ENCODE assay signal across 10 cellular contexts in the genomic region with DNA sequence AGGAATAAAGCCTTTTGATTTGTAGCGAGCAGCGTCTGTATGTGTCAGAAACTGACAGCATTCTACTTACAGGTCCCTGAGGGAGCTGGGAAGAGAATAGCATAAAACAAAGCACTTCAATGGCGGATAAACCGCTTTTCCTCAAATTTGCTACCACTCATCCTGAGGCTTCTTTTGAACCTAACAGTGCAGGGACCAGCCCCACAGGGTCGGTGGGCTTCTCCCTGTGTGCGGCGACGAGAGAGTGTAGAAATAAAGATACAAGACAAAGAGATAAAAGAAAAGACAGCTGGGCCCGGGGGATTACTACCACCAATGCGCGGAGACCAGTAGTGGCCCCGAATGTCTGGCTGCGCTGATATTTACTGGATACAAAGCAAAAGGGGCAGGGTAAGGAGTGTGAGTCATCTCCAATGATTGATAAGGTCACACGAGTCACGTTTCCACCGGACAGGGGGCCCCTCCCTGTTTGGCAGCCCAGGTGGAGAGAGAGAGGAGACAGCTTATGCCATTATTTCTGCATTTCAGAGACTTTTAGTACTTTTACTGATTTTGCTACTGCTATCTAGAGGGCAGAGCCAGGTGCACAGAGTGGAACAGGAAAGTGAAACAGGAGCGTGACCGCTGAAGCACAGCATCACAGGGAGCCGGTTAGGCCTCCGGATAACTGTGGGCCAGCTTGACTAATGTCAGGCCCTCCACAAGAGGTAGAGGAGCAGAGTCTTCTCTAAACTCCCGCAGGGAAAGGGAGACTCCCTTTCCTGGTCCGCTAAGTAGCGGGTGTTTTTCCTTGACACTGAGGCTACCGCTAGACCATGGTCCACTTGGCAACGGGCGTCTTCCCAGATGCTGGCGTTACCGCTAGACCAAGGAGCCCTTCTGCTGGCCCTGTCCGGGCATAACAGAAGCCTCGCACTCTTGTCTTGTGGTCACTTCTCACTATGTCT. TPM values are rescaled to one million over a fixed set of nuclear protein-coding genes. Genes with fewer than 3 reads are reported as not detected.
A peak's percentile ranks its signal among the peaks of the same experiment; 100 is the strongest.
DNase-seq lines count a peak whose midpoint lies in the region; ATAC-seq and TF ChIP-seq lines count a peak whose summit lies in the region.
"Not testable (repeated sequence)": the region's sequence is repeated elsewhere in the genome, so short reads cannot be mapped to it uniquely, and the experiment has no call there.
"Had no signal": no experiment of that assay in that cellular context is flagged by ENCODE, and none has a peak within 500 bp of the region (broad histone marks: within the 10 kb centered on the region; RNA-seq: fewer than 3 reads in every experiment).

No MANE protein-coding gene starts in this region.

- H3K27me3 Mint-ChIP-seq in CD4-positive, alpha-beta memory T cell; T-helper 17 cell; activated T-helper 17 cell treated with anti-CD3 and anti-CD28 coated beads, Interleukin-2, amount 50 U/mL, for 72 hours: not testable (repeated sequence)

- H2AFZ ChIP-seq in KMS-11 (ENCODE audit: low read depth) = not testable (repeated sequence)

- not testable (repeated sequence) for ATAC-seq in T-helper 17 cell; activated T-helper 17 cell treated with anti-CD3 and anti-CD28 coated beads, Interleukin-2, amount 50 U/mL, for 72 hours (replicated peaks)

- H3K36me3 ChIP-seq in CD4-positive, alpha-beta memory T cell (ENCODE audit: insufficient read depth, low read length); KMS-11 (ENCODE audit: insufficient read depth); ovary: not testable (repeated sequence)
- H3K36me3 ChIP-seq in suprapubic skin = peaks cover 45% of the 10 kb centered on the region

- peaks cover 26% of the 10 kb centered on the region for H3K79me2 ChIP-seq in KMS-11 (ENCODE audit: insufficient read depth, low read depth)

- not testable (repeated sequence) for TF ChIP-seq CTCF in KMS-11 (conservative IDR thresholded peaks at IDR 0.05; ENCODE audit: low read depth, low read length); ovary (IDR thresholded peaks at IDR 0.05); suprapubic skin (IDR thresholded peaks at IDR 0.05)

- H3K9me3 Mint-ChIP-seq in CD4-positive, alpha-beta memory T cell = peaks cover 0 to 19% (median 0%) of the 10 kb centered on the region in 8 donors
- not testable (repeated sequence) for H3K9me3 Mint-ChIP-seq in activated T-helper 17 cell treated with anti-CD3 and anti-CD28 coated beads, Interleukin-2, amount 50 U/mL, for 72 hours

- peak overlapping the region; percentile 99 to 100 (median 100) for H3K27ac Mint-ChIP-seq in CD4-positive, alpha-beta memory T cell
- H3K27ac Mint-ChIP-seq in T-helper 17 cell = peak overlapping the region; percentile 99
- H3K27ac Mint-ChIP-seq in activated T-helper 17 cell treated with anti-CD3 and anti-CD28 coated beads, Interleukin-2, amount 50 U/mL, for 72 hours = peak overlapping the region; percentile 100

- POLR2A ChIA-PET in CD4-positive, alpha-beta memory T cell (lab: Charles Lee; ENCODE audit: partially characterized antibody) = interaction anchor here (0.6 to 6.6 kb wide), 20 partner anchors 10 to 764 kb away, joined by 3 to 134 read pairs (median 7); a partner anchor contains a TSS

- peaks cover 38% of the 10 kb centered on the region for H3K4me1 ChIP-seq in CD4-positive, alpha-beta memory T cell (ENCODE audit: insufficient read depth, low read length)
- H3K4me1 ChIP-seq in KMS-11 (ENCODE audit: low read depth, poor library complexity, severe bottlenecking) (peaks cover 52% of the 10 kb centered on the region), suprapubic skin (peaks cover 57% of the 10 kb centered on the region)
- not testable (repeated sequence) for H3K4me1 ChIP-seq in ovary (ENCODE audit: insufficient read depth)

- peak overlapping the region; percentile 99 for H3K9ac ChIP-seq in KMS-11

- 69 to 76% (median 73%) methylated on average over 30 of the region's 30 CpGs for whole genome bisulfite sequencing in ovary, 3 donors
- WGBS in suprapubic skin = 66% methylated on average over 30 of the region's 30 CpGs

- H3K27ac ChIP-seq in CD4-positive, alpha-beta memory T cell (ENCODE audit: low read depth, low read length) = peak overlapping the region; percentile 100
- H3K27ac ChIP-seq in KMS-11 = peak overlapping the region; percentile 98
- peak overlapping the region; percentile 99 for H3K27ac ChIP-seq in ovary
- H3K27ac ChIP-seq in suprapubic skin = peak overlapping the region; percentile 100

- peaks cover 29 to 61% (median 40%) of the 10 kb centered on the region in 4 donors for H3K4me1 Mint-ChIP-seq in CD4-positive, alpha-beta memory T cell
- H3K4me1 Mint-ChIP-seq in T-helper 17 cell = peaks cover 56% of the 10 kb centered on the region
- peaks cover 24% of the 10 kb centered on the region for H3K4me1 Mint-ChIP-seq in activated T-helper 17 cell treated with anti-CD3 and anti-CD28 coated beads, Interleukin-2, amount 50 U/mL, for 72 hours

- not testable (repeated sequence) for H4K20me1 ChIP-seq in KMS-11 (ENCODE audit: insufficient read depth)

- not testable (repeated sequence) for H3K27me3 ChIP-seq in CD4-positive, alpha-beta memory T cell (ENCODE audit: insufficient read depth, low read length); KMS-11 (ENCODE audit: insufficient read depth, low read depth); ovary; suprapubic skin

- not testable (repeated sequence) for H3K9me3 ChIP-seq in CD4-positive, alpha-beta memory T cell (ENCODE audit: control insufficient read depth in 1 of 2, low read length in 2 of 2); T-helper 17 cell (ENCODE audit: control insufficient read depth, low read length, poor library complexity, severe bottlenecking); ovary; suprapubic skin

- intact Hi-C loops in CD4-positive, alpha-beta memory T cell (cut with micrococcal nuclease) = not testable (repeated sequence)
- intact Hi-C loops in ovary (cut with DNase I) = loop anchor here in 1 of 4 donors (10.0 kb wide), 1 partner anchor 88 kb away; a partner anchor contains a TSS

- TF ChIP-seq POLR2A in ovary (IDR thresholded peaks at IDR 0.05) = not testable (repeated sequence)
- TF ChIP-seq POLR2A in suprapubic skin (IDR thresholded peaks at IDR 0.05) = peak in 1 of 2 donors; percentile 52

- H3K36me3 Mint-ChIP-seq in CD4-positive, alpha-beta memory T cell = peaks cover 34 to 63% of the 10 kb centered on the region in 2 donors
- peaks cover 27% of the 10 kb centered on the region for H3K36me3 Mint-ChIP-seq in T-helper 17 cell (ENCODE audit: low read depth)
- peaks cover 84% of the 10 kb centered on the region for H3K36me3 Mint-ChIP-seq in activated T-helper 17 cell treated with anti-CD3 and anti-CD28 coated beads, Interleukin-2, amount 50 U/mL, for 72 hours (ENCODE audit: low read depth)

- not testable (repeated sequence) for H3K4me3 ChIP-seq in CD4-positive, alpha-beta memory T cell (ENCODE audit: low read length in 2 of 2); KMS-11 (IDR thresholded peaks at IDR 0.05; ENCODE audit: insufficient read depth, low read depth, low read length)
- H3K4me3 ChIP-seq in ovary (peak overlapping the region; percentile 97), suprapubic skin (peak overlapping the region; percentile 98)

- peak; percentile 35 to 76 (median 49) for DNase-seq in CD4-positive, alpha-beta memory T cell
- DNase-seq in T-helper 17 cell (peak in 1 of 3 donors; percentile 39), dermis blood vessel endothelial cell (peak; percentile 79), islet precursor cell (peak; percentile 69), ovary (peak in 1 of 5 donors; percentile 56), suprapubic skin (ENCODE audit: low spot score in 2 of 2) (peak in 1 of 2 donors; percentile 83)

- TF ChIP-seq EP300 in ovary (IDR thresholded peaks at IDR 0.05); suprapubic skin (IDR thresholded peaks at IDR 0.05): not testable (repeated sequence)

- peak overlapping the region; percentile 23 to 99 (median 55) for H3K4me3 Mint-ChIP-seq in CD4-positive, alpha-beta memory T cell
- H3K4me3 Mint-ChIP-seq in T-helper 17 cell = peak overlapping the region; percentile 95
- peak overlapping the region; percentile 98 for H3K4me3 Mint-ChIP-seq in activated T-helper 17 cell treated with anti-CD3 and anti-CD28 coated beads, Interleukin-2, amount 50 U/mL, for 72 hours

- CTCF ChIA-PET in CD4-positive, alpha-beta memory T cell (lab: Charles Lee; ENCODE audit: partially characterized antibody) = interaction anchor here (0.5 to 2.8 kb wide), 3 partner anchors 34 to 221 kb away, joined by 3 to 18 read pairs (median 4); no protein-coding TSS in a partner anchor

- peak overlapping the region; percentile 80 for H3K4me2 ChIP-seq in KMS-11

RNA-seq across cellular contexts. Expression of a gene that starts 4.1 kb away (rescaled TPM):
- 10 to 100 TPM; 67.0 to 69.8 TPM for total RNA-seq in CD4-positive, alpha-beta memory T cell
- polyA plus RNA-seq in CD4-positive, alpha-beta memory T cell = 10 to 100 TPM; 79.6 to 83.3 TPM
- total RNA-seq in T-helper 17 cell = 1,000 to 10,000 TPM in 1 of 2 donors, 100 to 1,000 TPM in 1; 954 to 1,165 TPM
- 100 to 1,000 TPM in 1 of 2 donors, 10 to 100 TPM in 1; 75.1 to 129 TPM for total RNA-seq in activated T-helper 17 cell treated with anti-CD3 and anti-CD28 coated beads, Interleukin-2, amount 50 U/mL, for 72 hours
- total RNA-seq in dermis blood vessel endothelial cell = 39.2 and 59.6 TPM in 2 replicates
- 100 to 1,000 TPM in 1 of 7 donors, 10 to 100 TPM in 6; 22.8 to 156 (median 40.1) TPM for total RNA-seq in ovary
- 10 to 100 TPM; 63.2 to 66.2 TPM for polyA plus RNA-seq in ovary
- 100 to 1,000 TPM; 135 to 191 (median 144) TPM for total RNA-seq in suprapubic skin

RNA-seq across cellular contexts. Expression of a gene that starts 7.9 kb away (rescaled TPM):
- 1 to 10 TPM; 2.8 to 6.6 TPM for total RNA-seq in CD4-positive, alpha-beta memory T cell
- polyA plus RNA-seq in CD4-positive, alpha-beta memory T cell = 1 to 10 TPM; 2.3 to 7.5 TPM
- total RNA-seq in T-helper 17 cell = 1 to 10 TPM in 1 of 2 donors, under 1 TPM in 1; 0.42 to 3.0 TPM
- 10 to 100 TPM in 1 of 2 donors, 1 to 10 TPM in 1; 6.5 to 17.6 TPM for total RNA-seq in activated T-helper 17 cell treated with anti-CD3 and anti-CD28 coated beads, Interleukin-2, amount 50 U/mL, for 72 hours
- 2.6 and 6.5 TPM in 2 replicates for total RNA-seq in dermis blood vessel endothelial cell
- 10 to 100 TPM; 18.3 to 96.5 (median 52.7) TPM for total RNA-seq in ovary
- 10 to 100 TPM; 18.8 to 50.9 TPM for polyA plus RNA-seq in ovary
- total RNA-seq in suprapubic skin = 1 to 10 TPM; 2.8 to 5.1 (median 5.0) TPM

RNA-seq across cellular contexts. Expression of a gene that starts 22.2 kb away (rescaled TPM):
- not detected for total RNA-seq in CD4-positive, alpha-beta memory T cell
- polyA plus RNA-seq in CD4-positive, alpha-beta memory T cell = not detected
- total RNA-seq in T-helper 17 cell = not detected
- total RNA-seq in activated T-helper 17 cell treated with anti-CD3 and anti-CD28 coated beads, Interleukin-2, amount 50 U/mL, for 72 hours = not detected
- 0.34 TPM in 1 of 2 replicates, not detected in the other for total RNA-seq in dermis blood vessel endothelial cell
- 1 to 10 TPM in 5 of 7 donors, not detected in 2; 1.8 to 3.3 (median 2.5) TPM for total RNA-seq in ovary
- polyA plus RNA-seq in ovary = under 1 TPM; 0.35 to 0.40 TPM
- total RNA-seq in suprapubic skin = not detected
- total RNA-seq: LHCN-M2 had no signal
- polyA plus RNA-seq: aorta had no signal

RNA-seq across cellular contexts. Expression of a gene that starts 23.8 kb away (rescaled TPM):
- total RNA-seq in CD4-positive, alpha-beta memory T cell = 100 to 1,000 TPM; 132 to 145 TPM
- 100 to 1,000 TPM in 1 of 2 donors, 10 to 100 TPM in 1; 65.3 to 126 TPM for polyA plus RNA-seq in CD4-positive, alpha-beta memory T cell
- total RNA-seq in T-helper 17 cell = 100 to 1,000 TPM; 118 to 135 TPM
- total RNA-seq in activated T-helper 17 cell treated with anti-CD3 and anti-CD28 coated beads, Interleukin-2, amount 50 U/mL, for 72 hours = 100 to 1,000 TPM; 158 to 184 TPM
- total RNA-seq in dermis blood vessel endothelial cell = 167 and 333 TPM in 2 replicates
- 100 to 1,000 TPM; 128 to 249 (median 189) TPM for total RNA-seq in ovary
- polyA plus RNA-seq in ovary = 100 to 1,000 TPM; 141 to 230 TPM
- 100 to 1,000 TPM; 132 to 220 (median 204) TPM for total RNA-seq in suprapubic skin

RNA-seq across cellular contexts. Expression of a gene that starts 40.0 kb away (rescaled TPM):
- under 1 TPM; 0.35 to 0.75 TPM for total RNA-seq in CD4-positive, alpha-beta memory T cell
- 1 to 10 TPM in 1 of 2 donors, under 1 TPM in 1; 0.32 to 1.1 TPM for polyA plus RNA-seq in CD4-positive, alpha-beta memory T cell
- total RNA-seq in T-helper 17 cell (under 1 TPM in 1 of 2 donors, not detected in 1; 0.44 TPM), dermis blood vessel endothelial cell (1.5 and 8.0 TPM in 2 replicates), ovary (10 to 100 TPM; 22.9 to 82.8 (median 46.1) TPM), suprapubic skin (1 to 10 TPM; 2.5 to 3.4 (median 3.1) TPM)
- 1 to 10 TPM in 1 of 2 donors, not detected in 1; 1.6 TPM for total RNA-seq in activated T-helper 17 cell treated with anti-CD3 and anti-CD28 coated beads, Interleukin-2, amount 50 U/mL, for 72 hours
- 10 to 100 TPM; 10.6 to 78.7 TPM for polyA plus RNA-seq in ovary
- total RNA-seq: LHCN-M2 had no signal

Comparison
In these comparisons a context has a peak if more than half of its experiments do, and no peak if none do; other contexts are left out.
1. RNA of a gene that starts 4.1 kb away (total RNA-seq): 954 to 1,165 TPM in T-helper 17 cell; 135 to 191 TPM in suprapubic skin, 75.1 to 129 TPM in activated T-helper 17 cell treated with anti-CD3 and anti-CD28 coated beads, Interleukin-2, amount 50 U/mL, for 72 hours, 67.0 to 69.8 TPM in CD4-positive, alpha-beta memory T cell, 39.2 to 59.6 TPM in dermis blood vessel endothelial cell and 22.8 to 156 TPM in ovary; every median in the first group is over 4 times any median in the second.
2. Peak in every context shown above with its lines, with median percentiles within 50 percentile points of each other: H3K27ac ChIP-seq, H3K27ac Mint-ChIP-seq and H3K4me3 Mint-ChIP-seq.